In genomic region chr19:11551603-11552235, GRCh38 we compare ENCODE assay signal across 10 cellular contexts. TPM values are rescaled to one million over a fixed set of nuclear protein-coding genes. Genes with fewer than 3 reads are reported as not detected.
DNase-seq lines count a peak whose midpoint lies in the region; ATAC-seq and TF ChIP-seq lines count a peak whose summit lies in the region.
"Had no signal": no experiment of that assay in that cellular context is flagged by ENCODE, and none has a peak within 500 bp of the region (broad histone marks: within the 10 kb centered on the region; RNA-seq: fewer than 3 reads in every experiment).

No MANE protein-coding gene starts in this region.

- H2BK120ac ChIP-seq in trophoblast cell (ENCODE audit: insufficient read depth, low read length, poor library complexity), result peak overlapping the region; percentile 15

- no peaks in the 10 kb centered on the region for H3F3A ChIP-seq in DOHH2 (ENCODE audit: control insufficient read depth, insufficient read depth)

- 77 to 85% methylated on average over 26 of the region's 26 CpGs for WGBS in esophagus, 2 donors
- WGBS in trophoblast cell (ENCODE audit: extremely low coverage, insufficient coverage, insufficient read length), result no CpG with 5 or more reads among the region's 26 CpGs

- H4K20me1 ChIP-seq in DOHH2 (ENCODE audit: control insufficient read depth, insufficient read depth, low read depth, low read length) (no peaks in the 10 kb centered on the region), Karpas-422 (ENCODE audit: insufficient read depth, low read depth, low read length) (peaks cover 14% of the 10 kb centered on the region; the same call in 1 of the 2 replicates)

- no peak overlapping the region for H2AK5ac ChIP-seq in trophoblast cell (ENCODE audit: low read length)

- H4K12ac ChIP-seq in trophoblast cell (ENCODE audit: low read depth, low read length), result no peak overlapping the region

- H4K8ac ChIP-seq in trophoblast cell (ENCODE audit: low read depth, low read length), result no peak overlapping the region

- no peak overlapping the region for H2AFZ ChIP-seq in Karpas-422 (ENCODE audit: low read length)
- H2AFZ ChIP-seq in trophoblast cell (ENCODE audit: insufficient read depth, low read length, poor library complexity), result no peak overlapping the region

- peak; percentile 64 for TF ChIP-seq CTCF in DOHH2 (IDR thresholded peaks at IDR 0.05; ENCODE audit: low read depth, low read length, poor library complexity, severe bottlenecking)

- H3K27me3 ChIP-seq in DOHH2 (ENCODE audit: control insufficient read depth, low read length) (no peaks in the 10 kb centered on the region), Karpas-422 (ENCODE audit: low read length) (no peaks in the 10 kb centered on the region), esophagus (ENCODE audit: control insufficient read depth in 1 of 2, insufficient read depth in 2 of 2, low read length in 2 of 2) (no peaks in the 10 kb centered on the region), trophoblast cell (ENCODE audit: insufficient read depth, low read length) (no peaks in the 10 kb centered on the region)

- H3K4me2 ChIP-seq in DOHH2 (ENCODE audit: low read length), result no peak overlapping the region
- H3K4me2 ChIP-seq in Karpas-422 (ENCODE audit: low read depth, low read length, poor library complexity, severe bottlenecking), result no peak overlapping the region
- no peak overlapping the region for H3K4me2 ChIP-seq in trophoblast cell (ENCODE audit: low read length)

- no peak overlapping the region for H3K4ac ChIP-seq in trophoblast cell (ENCODE audit: low read depth, low read length)

- ATAC-seq in GM21825 (IDR thresholded peaks at IDR 0.05; ENCODE audit: unreplicated experiment), result no peak

- H3K4me1 ChIP-seq in DOHH2 (ENCODE audit: control insufficient read depth, low read length) (peaks cover 28% of the 10 kb centered on the region), Karpas-422 (ENCODE audit: low read length) (peaks cover under 1% of the 10 kb centered on the region), esophagus (ENCODE audit: control insufficient read depth in 2 of 2, insufficient read depth in 2 of 2, low read length in 1 of 2) (no peaks in the 10 kb centered on the region), trophoblast cell (ENCODE audit: control insufficient read depth in 1 of 2, insufficient read depth in 2 of 2, low read length in 2 of 2) (no peaks in the 10 kb centered on the region)

- H3K27ac ChIP-seq in DOHH2 (ENCODE audit: low read depth, low read length) (no peak overlapping the region), Karpas-422 (ENCODE audit: low read length) (no peak overlapping the region), esophagus (ENCODE audit: low read depth in 2 of 2, low read length in 1 of 2) (peak overlapping the region; percentile 57 to 62), trophoblast cell (ENCODE audit: low read depth, low read length) (no peak overlapping the region)

- no peaks in the 10 kb centered on the region for H3K79me1 ChIP-seq in trophoblast cell (ENCODE audit: low read length)

- no peak overlapping the region for H3K14ac ChIP-seq in trophoblast cell (ENCODE audit: low read length)

- H2BK5ac ChIP-seq in trophoblast cell (ENCODE audit: low read depth, low read length, poor library complexity), result no peak overlapping the region

- no peak overlapping the region for H3K4me3 ChIP-seq in DOHH2 (ENCODE audit: low read length)
- no peak overlapping the region for H3K4me3 ChIP-seq in Karpas-422 (ENCODE audit: low read length)
- no peak overlapping the region for H3K4me3 ChIP-seq in esophagus (ENCODE audit: low read depth in 1 of 2, low read length in 2 of 2)
- no peak overlapping the region for H3K4me3 ChIP-seq in trophoblast cell (ENCODE audit: low read depth, low read length)
- H3K4me3 ChIP-seq: coronary artery had no signal

- no peak overlapping the region for H3K23ac ChIP-seq in trophoblast cell (ENCODE audit: low read length)

- H3K9ac ChIP-seq in Karpas-422 (ENCODE audit: low read length) (no peak overlapping the region), trophoblast cell (ENCODE audit: low read length) (no peak overlapping the region)

- DNase-seq in Karpas-422 (peak; percentile 63), trophoblast cell (no peak), NCI-H69 (lab: John Stamatoyannopoulos, UW) (no peak), globus pallidus (ENCODE audit: low spot score) (no peak)
- DNase-seq in activated T-cell treated with anti-CD3 and anti-CD28 coated beads, Interleukin-2, amount 50 U/mL, for 1 hour, result no peak
- DNase-seq: KBM-7 had no signal

- H3K36me3 ChIP-seq in DOHH2 (ENCODE audit: control insufficient read depth, low read length), result peaks cover 39% of the 10 kb centered on the region
- peaks cover 7% of the 10 kb centered on the region; the same call in 1 of the 2 replicates for H3K36me3 ChIP-seq in Karpas-422 (ENCODE audit: insufficient read depth, low read length)
- peaks cover 11 to 37% of the 10 kb centered on the region in 2 donors for H3K36me3 ChIP-seq in esophagus (ENCODE audit: control insufficient read depth in 2 of 2, insufficient read depth in 2 of 2, low read length in 1 of 2)
- H3K36me3 ChIP-seq in trophoblast cell (ENCODE audit: control insufficient read depth in 1 of 2, insufficient read depth in 2 of 2, low read length in 2 of 2), result peaks cover 65 to 67% of the 10 kb centered on the region in 2 experiments

- H2BK12ac ChIP-seq in trophoblast cell (ENCODE audit: low read length), result no peak overlapping the region

- H3K79me2 ChIP-seq in DOHH2 (ENCODE audit: control insufficient read depth, low read length), result peaks cover 16% of the 10 kb centered on the region
- H3K79me2 ChIP-seq in Karpas-422 (ENCODE audit: low read length), result peaks cover 16% of the 10 kb centered on the region
- no peaks in the 10 kb centered on the region for H3K79me2 ChIP-seq in trophoblast cell (ENCODE audit: control insufficient read depth, insufficient read depth, low read length, poor library complexity)

- no peaks in the 10 kb centered on the region for H3K9me2 ChIP-seq in DOHH2 (replicated peaks; ENCODE audit: control insufficient read depth, low read length)
- H3K9me2 ChIP-seq in Karpas-422 (replicated peaks; ENCODE audit: insufficient read depth, low read length), result no peaks in the 10 kb centered on the region

- no peak overlapping the region for H3K18ac ChIP-seq in trophoblast cell (ENCODE audit: low read length)

- no peak overlapping the region for H4K91ac ChIP-seq in trophoblast cell (ENCODE audit: low read depth, low read length)

- H3K9me3 ChIP-seq in DOHH2 (ENCODE audit: control insufficient read depth, insufficient read depth, low read length), result no peaks in the 10 kb centered on the region
- no peaks in the 10 kb centered on the region for H3K9me3 ChIP-seq in Karpas-422 (ENCODE audit: low read length)
- no peaks in the 10 kb centered on the region for H3K9me3 ChIP-seq in esophagus (ENCODE audit: control insufficient read depth in 2 of 2, insufficient read depth in 1 of 2, low read depth in 1 of 2, low read length in 1 of 2)
- peaks cover 3% of the 10 kb centered on the region for H3K9me3 ChIP-seq in trophoblast cell (ENCODE audit: insufficient read depth, low read depth, low read length)

RNA-seq across cellular contexts. Expression of gene ELOF1, which starts 7.3 kb away (rescaled TPM):
- total RNA-seq in Karpas-422 (2014; rRNA removed; shearing (Covaris generic); ENCODE audit: low replicate concordance), result 52.5 and 84.1 TPM in 2 replicates
- 10 to 100 TPM; 43.4 to 46.6 TPM for polyA plus RNA-seq in esophagus
- 68.7 and 69.1 TPM in 2 replicates for polyA plus RNA-seq in trophoblast cell (2013)

RNA-seq across cellular contexts. Expression of gene CNN1, which starts 13.1 kb away (rescaled TPM):
- total RNA-seq in Karpas-422 (2014; rRNA removed; shearing (Covaris generic); ENCODE audit: low replicate concordance), result not detected in 2 replicates
- polyA plus RNA-seq in esophagus, result 100 to 1,000 TPM in 1 of 2 donors, 10 to 100 TPM in 1; 85.0 to 234 TPM
- polyA plus RNA-seq in trophoblast cell (2013), result 139 and 140 TPM in 2 replicates

RNA-seq across cellular contexts. Expression of gene ECSIT, which starts 22.8 kb away (rescaled TPM):
- total RNA-seq in Karpas-422 (2014; rRNA removed; shearing (Covaris generic); ENCODE audit: low replicate concordance), result 59.8 and 86.0 TPM in 2 replicates
- polyA plus RNA-seq in esophagus, result 10 to 100 TPM; 36.3 to 41.2 TPM
- 20.3 and 22.0 TPM in 2 replicates for polyA plus RNA-seq in trophoblast cell (2013)

RNA-seq across cellular contexts. Expression of gene ACP5, which starts 25.7 kb away (rescaled TPM):
- 24.0 and 55.1 TPM in 2 replicates for total RNA-seq in Karpas-422 (2014; rRNA removed; shearing (Covaris generic); ENCODE audit: low replicate concordance)
- 10 to 100 TPM; 23.5 to 33.9 TPM for polyA plus RNA-seq in esophagus
- 0.66 and 0.76 TPM in 2 replicates for polyA plus RNA-seq in trophoblast cell (2013)

RNA-seq across cellular contexts. Expression of gene ZNF627, which starts 45.6 kb away (rescaled TPM):
- 19.9 and 27.7 TPM in 2 replicates for total RNA-seq in Karpas-422 (2014; rRNA removed; shearing (Covaris generic); ENCODE audit: low replicate concordance)
- 1 to 10 TPM; 2.5 to 3.0 TPM for polyA plus RNA-seq in esophagus
- polyA plus RNA-seq in trophoblast cell (2013), result 9.9 and 10.1 TPM in 2 replicates

Comparison
In these comparisons a context has a peak if more than half of its experiments do, and no peak if none do; other contexts are left out.
1. H3K27ac ChIP-seq: peak in esophagus (2 of 2); none in DOHH2 (single experiment), Karpas-422 (single experiment) and trophoblast cell (single experiment).